11 cellular contexts compared by ENCODE assay signal in genomic region chr15:74311734-74312444, GRCh38. TPM values are rescaled to one million over a fixed set of nuclear protein-coding genes. Genes with fewer than 3 reads are reported as not detected.
DNase-seq lines count a peak whose midpoint lies in the region; ATAC-seq and TF ChIP-seq lines count a peak whose summit lies in the region.
"Had no signal": no experiment of that assay in that cellular context is flagged by ENCODE, and none has a peak within 500 bp of the region (broad histone marks: within the 10 kb centered on the region; RNA-seq: fewer than 3 reads in every experiment).

No MANE protein-coding gene starts in this region.

- no peak overlapping the region for H3K27ac Mint-ChIP-seq in Caco-2 (ENCODE audit: unreplicated experiment)
- H3K27ac Mint-ChIP-seq: activated T-helper 17 cell treated with anti-CD3 and anti-CD28 coated beads, Interleukin-2, amount 50 U/mL, for 72 hours; IgD-negative memory B cell; memory B cell had no signal

- H3K4me3 Mint-ChIP-seq in Caco-2 (ENCODE audit: unreplicated experiment), result no peak overlapping the region
- H3K4me3 Mint-ChIP-seq: activated T-helper 17 cell treated with anti-CD3 and anti-CD28 coated beads, Interleukin-2, amount 50 U/mL, for 72 hours; IgD-negative memory B cell; memory B cell had no signal

- H3K4me1 Mint-ChIP-seq in Caco-2 (ENCODE audit: low read depth, unreplicated experiment), result no peaks in the 10 kb centered on the region

- ATAC-seq in HG02588 (IDR thresholded peaks at IDR 0.05; ENCODE audit: unreplicated experiment) (no peak), GM18870 (IDR thresholded peaks at IDR 0.05; ENCODE audit: unreplicated experiment) (no peak), HG03039 (IDR thresholded peaks at IDR 0.05; ENCODE audit: unreplicated experiment) (no peak)
- ATAC-seq: activated T-helper 17 cell treated with anti-CD3 and anti-CD28 coated beads, Interleukin-2, amount 50 U/mL, for 72 hours had no signal

- peaks cover 21% of the 10 kb centered on the region for H3K27me3 Mint-ChIP-seq in Caco-2 (ENCODE audit: insufficient read depth, unreplicated experiment)

- no peaks in the 10 kb centered on the region for H3K36me3 Mint-ChIP-seq in Caco-2 (ENCODE audit: insufficient read depth, unreplicated experiment)
- H3K36me3 Mint-ChIP-seq: memory B cell had no signal

- no peak for TF ChIP-seq EP300 in suprapubic skin (IDR thresholded peaks at IDR 0.05)

- H3K9me3 ChIP-seq in Caco-2 (no peaks in the 10 kb centered on the region), suprapubic skin (no peaks in the 10 kb centered on the region)

- no peak overlapping the region for H3K27ac ChIP-seq in suprapubic skin

- WGBS in suprapubic skin, result 74% methylated on average over 13 of the region's 13 CpGs

- H3K36me3 ChIP-seq in Caco-2 (ENCODE audit: control insufficient read depth, insufficient read depth, low read length) (no peaks in the 10 kb centered on the region), kidney epithelial cell (ENCODE audit: control insufficient read depth, insufficient read depth, low read length) (no peaks in the 10 kb centered on the region), suprapubic skin (no peaks in the 10 kb centered on the region)

- no TSS peak for BruUV-seq in Caco-2 (replicated peaks; lab: Mats Ljungman, UMichigan)

- intact Hi-C loops in Caco-2 (cut with micrococcal nuclease; ENCODE audit: unreplicated experiment), result loop anchor here (1.0 kb wide), 1 partner anchor 10 kb away; no protein-coding TSS in a partner anchor

- H3K4me1 ChIP-seq in Caco-2 (no peaks in the 10 kb centered on the region), suprapubic skin (peaks cover 12% of the 10 kb centered on the region)

- no peaks in the 10 kb centered on the region for H3K27me3 ChIP-seq in Caco-2 (replicated peaks; ENCODE audit: control insufficient read depth, insufficient read depth, low read length)
- H3K27me3 ChIP-seq in kidney epithelial cell (ENCODE audit: control insufficient read depth, insufficient read depth, low read length), result peaks cover 27% of the 10 kb centered on the region
- H3K27me3 ChIP-seq in suprapubic skin, result peaks cover 21% of the 10 kb centered on the region

- DNase-seq in Caco-2 (peak in 1 of 2 experiments; percentile 55), HS-27A (ENCODE audit: low read depth) (peak; percentile 33), SW480 (ENCODE audit: low spot score) (peak; percentile 64), kidney epithelial cell (ENCODE audit: low read depth) (no peak), suprapubic skin (ENCODE audit: low spot score in 2 of 2) (no peak)

- no peak overlapping the region for H3K4me3 ChIP-seq in Caco-2 (ENCODE audit: low read depth, low read length)
- no peak overlapping the region for H3K4me3 ChIP-seq in kidney epithelial cell (ENCODE audit: low read depth, low read length)
- H3K4me3 ChIP-seq in suprapubic skin, result no peak overlapping the region

- H3K9me3 Mint-ChIP-seq in Caco-2 (ENCODE audit: unreplicated experiment), result no peaks in the 10 kb centered on the region
- H3K9me3 Mint-ChIP-seq: activated T-helper 17 cell treated with anti-CD3 and anti-CD28 coated beads, Interleukin-2, amount 50 U/mL, for 72 hours; IgD-negative memory B cell; memory B cell had no signal

- TF ChIP-seq POLR2A in suprapubic skin (IDR thresholded peaks at IDR 0.05), result no peak

- peak; percentile 72 to 81 for TF ChIP-seq CTCF in Caco-2 (IDR thresholded peaks at IDR 0.05; ENCODE audit: insufficient read depth in 1 of 2, low read depth in 1 of 2, low read length in 1 of 2, severe bottlenecking in 1 of 2, unreplicated experiment in 1 of 2)
- TF ChIP-seq CTCF in kidney epithelial cell (IDR thresholded peaks at IDR 0.05; ENCODE audit: insufficient read depth, low read length, poor library complexity, severe bottlenecking), result peak; percentile 78
- no peak for TF ChIP-seq CTCF in suprapubic skin (IDR thresholded peaks at IDR 0.05)

- POLR2A ChIA-PET in Caco-2 (lab: Charles Lee), result no interaction called here

- CTCF ChIA-PET in Caco-2 (lab: Charles Lee), result interaction anchor here (0.6 to 6.7 kb wide), 16 partner anchors 10 to 963 kb away, joined by 3 to 112 read pairs (median 3); no protein-coding TSS in a partner anchor

RNA-seq across cellular contexts. Expression of gene CYP11A1, which starts 55.6 kb away (rescaled TPM):
- total RNA-seq in Caco-2 (2022) (0.56 TPM in 1 of 2 replicates, not detected in the other), kidney epithelial cell (2.0 and 2.9 TPM in 2 replicates), suprapubic skin (1 to 10 TPM in 1 of 4 donors, under 1 TPM in 2, not detected in 1; 0.47 to 1.4 (median 0.53) TPM)
- total RNA-seq: activated T-helper 17 cell treated with anti-CD3 and anti-CD28 coated beads, Interleukin-2, amount 50 U/mL, for 72 hours had no signal

Comparison
In these comparisons a context has a peak if more than half of its experiments do, and no peak if none do; other contexts are left out.
1. DNase-seq: peak in HS-27A (single experiment) and SW480 (single experiment); none in kidney epithelial cell (single experiment) and suprapubic skin (0 of 2).
2. CTCF ChIP-seq: peak in Caco-2 (2 of 2) and kidney epithelial cell (single experiment); none in suprapubic skin (0 of 2).